Comparison of ENCODE assay signal across 8 cellular contexts in the genomic region with DNA sequence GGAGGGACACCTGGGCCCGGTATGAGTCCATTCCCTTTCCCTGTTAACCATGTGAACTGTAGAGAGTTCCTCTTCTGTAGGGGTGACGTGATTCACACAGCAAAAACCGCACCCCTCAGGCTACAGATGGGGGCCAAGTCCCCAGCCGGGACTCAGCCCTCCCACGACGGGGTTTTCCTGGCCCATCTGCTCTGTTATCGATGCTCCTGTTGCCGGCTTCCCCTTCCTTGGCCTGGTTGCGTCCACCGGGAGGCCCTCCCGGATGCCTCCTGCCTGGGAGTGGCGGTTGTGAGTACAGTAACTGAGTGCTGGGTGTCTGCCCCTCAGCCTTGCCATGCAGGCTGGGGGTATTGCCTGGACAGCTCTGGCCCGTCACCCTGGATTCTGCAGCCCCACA. TPM values are rescaled to one million over a fixed set of nuclear protein-coding genes. Genes with fewer than 3 reads are reported as not detected.
DNase-seq lines count a peak whose midpoint lies in the region; ATAC-seq and TF ChIP-seq lines count a peak whose summit lies in the region.

No MANE protein-coding gene starts in this region.

- peak; percentile 41 for ATAC-seq in GM21529 (IDR thresholded peaks at IDR 0.05; ENCODE audit: unreplicated experiment)
- ATAC-seq in left cardiac atrium = peak; percentile 1 to 4

- H3K36me3 ChIP-seq in Karpas-422 (ENCODE audit: insufficient read depth, low read length) = no peaks in the 10 kb centered on the region

- POLR2A ChIA-PET in HEK293T (lab: Yijun Ruan, JAX) = interaction anchor here (1.0 kb wide), 1 partner anchor 19 kb away, joined by 3 read pairs; no protein-coding TSS in a partner anchor

- DNase-seq in EL = peak; percentile 67
- DNase-seq in Karpas-422 = peak; percentile 54
- peak; percentile 42 for DNase-seq in activated T-helper 1 cell treated with Interleukin-2 at 50 U/mL for 16 hours (ENCODE audit: low read depth)
- no peak for DNase-seq in left cardiac atrium
- peak; percentile 20 to 40 (median 25) for DNase-seq in stimulated activated CD4-positive, alpha-beta T cell treated with anti-CD3 and anti-CD28 coated beads, Interleukin-12 subunit alpha, Interleukin-12 subunit beta, amount 100 ng/mL, for 48 hours (ENCODE audit: low read depth in 2 of 3, low spot score in 1 of 3)
- no peak for DNase-seq in HEK293T (ENCODE audit: extremely low spot score)
- DNase-seq in dermis blood vessel endothelial cell = no peak

- peak overlapping the region; percentile 32; the same call in 1 of the 2 replicates for H3K4me3 ChIP-seq in Karpas-422 (ENCODE audit: low read length)

- H3K27me3 ChIP-seq in Karpas-422 (ENCODE audit: low read length) = no peaks in the 10 kb centered on the region

- H3K4me1 ChIP-seq in Karpas-422 (ENCODE audit: low read length) = peaks cover 13% of the 10 kb centered on the region

- no peaks in the 10 kb centered on the region for H3K9me2 ChIP-seq in Karpas-422 (replicated peaks; ENCODE audit: insufficient read depth, low read length)

- no peak overlapping the region for H2AFZ ChIP-seq in Karpas-422 (ENCODE audit: low read length)

- no peaks in the 10 kb centered on the region for H3K79me2 ChIP-seq in Karpas-422 (ENCODE audit: low read length)

- H4K20me1 ChIP-seq in Karpas-422 (ENCODE audit: insufficient read depth, low read depth, low read length) = no peaks in the 10 kb centered on the region

- no peak overlapping the region for H3K27ac ChIP-seq in Karpas-422 (ENCODE audit: low read length)

- peak overlapping the region; percentile 54 for H3K4me2 ChIP-seq in Karpas-422 (ENCODE audit: low read depth, low read length, poor library complexity, severe bottlenecking)

- intact Hi-C loops in left cardiac atrium (cut with DNase I) = loop anchor here (2.0 to 10.0 kb wide), 5 partner anchors 229 to 553 kb away; no protein-coding TSS in a partner anchor

- peak overlapping the region; percentile 48; the same call in 1 of the 2 replicates for H3K9ac ChIP-seq in Karpas-422 (ENCODE audit: low read length)

- H3K9me3 ChIP-seq in Karpas-422 (ENCODE audit: low read length) = no peaks in the 10 kb centered on the region

- CTCF ChIA-PET in HEK293T (lab: Yijun Ruan, JAX) = interaction anchor here (1.0 kb wide), 2 partner anchors 13 to 21 kb away, joined by 3 to 5 read pairs; no protein-coding TSS in a partner anchor

TF ChIP-seq in HEK293T, 16 proteins besides CTCF, POLR2A, EP300 and RAD21:
- TF ChIP-seq FOXK2 (IDR thresholded peaks at IDR 0.05) (no peak), CTBP1 (IDR thresholded peaks at IDR 0.05; ENCODE audit: borderline replicate concordance) (no peak), BHLHE40 (IDR thresholded peaks at IDR 0.05; ENCODE audit: borderline replicate concordance) (no peak), ZNF384 (IDR thresholded peaks at IDR 0.05) (no peak), ARNT (IDR thresholded peaks at IDR 0.05) (no peak), FOXM1 (IDR thresholded peaks at IDR 0.05; ENCODE audit: borderline replicate concordance) (no peak), SUZ12 (IDR thresholded peaks at IDR 0.05) (no peak), L3MBTL2 (conservative IDR thresholded peaks at IDR 0.05) (no peak), SP1 (IDR thresholded peaks at IDR 0.05) (no peak), NFRKB (IDR thresholded peaks at IDR 0.05) (no peak), FOXA1 (IDR thresholded peaks at IDR 0.05) (no peak), ELF4 (IDR thresholded peaks at IDR 0.05) (no peak), TARDBP (IDR thresholded peaks at IDR 0.05) (no peak), HDGF (IDR thresholded peaks at IDR 0.05; ENCODE audit: borderline replicate concordance) (no peak), LEF1 (IDR thresholded peaks at IDR 0.05; ENCODE audit: borderline replicate concordance) (no peak)
- TF ChIP-seq, protein P1, sequence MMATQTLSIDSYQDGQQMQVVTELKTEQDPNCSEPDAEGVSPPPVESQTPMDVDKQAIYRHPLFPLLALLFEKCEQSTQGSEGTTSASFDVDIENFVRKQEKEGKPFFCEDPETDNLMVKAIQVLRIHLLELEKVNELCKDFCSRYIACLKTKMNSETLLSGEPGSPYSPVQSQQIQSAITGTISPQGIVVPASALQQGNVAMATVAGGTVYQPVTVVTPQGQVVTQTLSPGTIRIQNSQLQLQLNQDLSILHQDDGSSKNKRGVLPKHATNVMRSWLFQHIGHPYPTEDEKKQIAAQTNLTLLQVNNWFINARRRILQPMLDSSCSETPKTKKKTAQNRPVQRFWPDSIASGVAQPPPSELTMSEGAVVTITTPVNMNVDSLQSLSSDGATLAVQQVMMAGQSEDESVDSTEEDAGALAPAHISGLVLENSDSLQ (IDR thresholded peaks at IDR 0.05) = no peak

RNA-seq across cellular contexts. Expression of a gene that starts 0.8 kb away (rescaled TPM):
- total RNA-seq in Karpas-422 (2014; rRNA removed; shearing (Covaris generic); ENCODE audit: low replicate concordance) = 7.5 and 15.8 TPM in 2 replicates
- total RNA-seq in left cardiac atrium = 10 to 100 TPM; 18.6 to 20.4 TPM
- total RNA-seq in dermis blood vessel endothelial cell = 21.4 and 25.7 TPM in 2 replicates

Comparison
In these comparisons a context has a peak if more than half of its experiments do, and no peak if none do; other contexts are left out.
1. DNase-seq: peak in EL (single experiment), Karpas-422 (single experiment), activated T-helper 1 cell treated with Interleukin-2 at 50 U/mL for 16 hours (single experiment) and stimulated activated CD4-positive, alpha-beta T cell treated with anti-CD3 and anti-CD28 coated beads, Interleukin-12 subunit alpha, Interleukin-12 subunit beta, amount 100 ng/mL, for 48 hours (3 of 3); none in left cardiac atrium (single experiment), HEK293T (single experiment) and dermis blood vessel endothelial cell (single experiment).